8 cellular contexts compared by ENCODE assay signal in genomic region chr7:140342732-140343514, GRCh38. TPM values are rescaled to one million over a fixed set of nuclear protein-coding genes. Genes with fewer than 3 reads are reported as not detected.
DNase-seq lines count a peak whose midpoint lies in the region; ATAC-seq and TF ChIP-seq lines count a peak whose summit lies in the region.

No MANE protein-coding gene starts in this region.

- peak; percentile 81 for DNase-seq in CD14-positive monocyte (ENCODE audit: low spot score)
- peak; percentile 64 for DNase-seq in HEK293T (ENCODE audit: extremely low spot score)
- DNase-seq in SK-N-SH = peak; percentile 58
- peak; percentile 13 for DNase-seq in fibroblast of villous mesenchyme (ENCODE audit: low read depth)
- DNase-seq in putamen (ENCODE audit: low spot score) = peak; percentile 69
- DNase-seq in omental fat pad (ENCODE audit: low spot score) = no peak

- peaks cover 15% of the 10 kb centered on the region for H3F3A ChIP-seq in SK-N-SH (replicated peaks; ENCODE audit: insufficient read depth)

- no peak overlapping the region for H3K4me2 ChIP-seq in SK-N-SH

- H3K27me3 ChIP-seq in SK-N-SH (ENCODE audit: insufficient read depth) = no peaks in the 10 kb centered on the region

- peaks cover 13% of the 10 kb centered on the region for H3K4me1 Mint-ChIP-seq in CD14-positive monocyte

- peak; percentile 88 for TF ChIP-seq CTCF in CD14-positive monocyte (IDR thresholded peaks at IDR 0.05)
- TF ChIP-seq CTCF in SK-N-SH (IDR thresholded peaks at IDR 0.05) = peak; percentile 61
- peak; percentile 27 for TF ChIP-seq CTCF in fibroblast of villous mesenchyme (IDR thresholded peaks at IDR 0.05; ENCODE audit: insufficient read depth, low read depth, low read length)
- no peak for TF ChIP-seq CTCF in omental fat pad (IDR thresholded peaks at IDR 0.05)

- no peak for TF ChIP-seq EP300 in SK-N-SH (IDR thresholded peaks at IDR 0.05; ENCODE audit: borderline replicate concordance in 1 of 2, low read depth in 1 of 2, low read length in 1 of 2)

- H3K9me2 ChIP-seq in SK-N-SH = no peaks in the 10 kb centered on the region

- no peaks in the 10 kb centered on the region for H4K20me1 ChIP-seq in SK-N-SH (ENCODE audit: insufficient read depth)

- intact Hi-C loops in CD14-positive monocyte (cut with micrococcal nuclease) = loop anchor here in 1 of 2 donors (10.0 kb wide), 2 partner anchors 738 to 908 kb away; no protein-coding TSS in a partner anchor

- peaks cover 67 to 92% of the 10 kb centered on the region in 2 donors for H3K36me3 Mint-ChIP-seq in CD14-positive monocyte

- no peaks in the 10 kb centered on the region for H3K79me2 ChIP-seq in SK-N-SH (ENCODE audit: insufficient read depth)

- H3K27ac Mint-ChIP-seq in CD14-positive monocyte = peak overlapping the region; percentile 66 to 92 (median 85)

- no peak overlapping the region for H3K9ac ChIP-seq in SK-N-SH

- H3K4me3 Mint-ChIP-seq in CD14-positive monocyte = peak overlapping the region; percentile 59 to 61

- no peak overlapping the region for H2AFZ ChIP-seq in SK-N-SH (ENCODE audit: low read depth)

- ATAC-seq in GM18498 (IDR thresholded peaks at IDR 0.05; ENCODE audit: unreplicated experiment) (no peak), GM21528 (IDR thresholded peaks at IDR 0.05; ENCODE audit: low FRiP score, unreplicated experiment) (no peak), omental fat pad (ENCODE audit: low FRiP score) (no peak)

- peak; percentile 78 for TF ChIP-seq RAD21 in SK-N-SH (IDR thresholded peaks at IDR 0.05; ENCODE audit: low read length)

- peaks cover 8 to 15% of the 10 kb centered on the region in 2 experiments; a peak in 3 of 4 replicates for H3K4me1 ChIP-seq in SK-N-SH (ENCODE audit: control insufficient read depth in 1 of 2, insufficient read depth in 2 of 2, low read depth in 1 of 2, low read length in 1 of 2)

- peak overlapping the region in 1 of 2 experiments; percentile 16; a peak in 1 of 4 replicates for H3K27ac ChIP-seq in SK-N-SH (ENCODE audit: low read depth in 2 of 2, low read length in 1 of 2)

- H3K9me3 ChIP-seq in SK-N-SH = no peaks in the 10 kb centered on the region

- WGBS in SK-N-SH (ENCODE audit: low lambda C conversion rate) = 87% methylated on average over 13 of the region's 13 CpGs

- H3K4me3 ChIP-seq in SK-N-SH (ENCODE audit: low read depth in 2 of 2, low read length in 1 of 2) (no peak overlapping the region), fibroblast of villous mesenchyme (ENCODE audit: low read depth, low read length) (no peak overlapping the region)

- peaks cover 42 to 44% of the 10 kb centered on the region in 2 experiments for H3K36me3 ChIP-seq in SK-N-SH (replicated peaks in 1 of 2; ENCODE audit: control insufficient read depth in 1 of 2, insufficient read depth in 2 of 2, low read length in 1 of 2)

- H3K9me3 Mint-ChIP-seq in CD14-positive monocyte = peaks cover 0 to 3% (median 0%) of the 10 kb centered on the region in 7 donors

- CTCF ChIA-PET in HEK293T (lab: Yijun Ruan, JAX) (interaction anchor here (0.8 to 1.1 kb wide), 2 partner anchors 101 to 112 kb away, joined by 3 read pairs; no protein-coding TSS in a partner anchor), SK-N-SH (lab: Yijun Ruan, JAX) (interaction anchor here (0.6 to 2.0 kb wide), 19 partner anchors 8 to 683 kb away, joined by 3 to 13 read pairs (median 4); no protein-coding TSS in a partner anchor)

- H3K27me3 Mint-ChIP-seq in CD14-positive monocyte (ENCODE audit: low read depth in 3 of 3) = peaks cover 0 to 2% (median 0%) of the 10 kb centered on the region in 3 donors

- POLR2A ChIA-PET in HEK293T (lab: Yijun Ruan, JAX) = no interaction called here
- POLR2A ChIA-PET in SK-N-SH (lab: Yijun Ruan, JAX) = no interaction called here

TF ChIP-seq in HEK293T, 16 proteins besides CTCF, POLR2A, EP300 and RAD21:
- no peak for TF ChIP-seq HDGF (IDR thresholded peaks at IDR 0.05; ENCODE audit: borderline replicate concordance)
- TF ChIP-seq LEF1 (IDR thresholded peaks at IDR 0.05; ENCODE audit: borderline replicate concordance) = no peak
- TF ChIP-seq FOXM1 (IDR thresholded peaks at IDR 0.05; ENCODE audit: borderline replicate concordance) = no peak
- TF ChIP-seq NFRKB (IDR thresholded peaks at IDR 0.05) = no peak
- TF ChIP-seq CTBP1 (IDR thresholded peaks at IDR 0.05; ENCODE audit: borderline replicate concordance) = no peak
- no peak for TF ChIP-seq BHLHE40 (IDR thresholded peaks at IDR 0.05; ENCODE audit: borderline replicate concordance)
- TF ChIP-seq PKNOX1 (IDR thresholded peaks at IDR 0.05) = no peak
- TF ChIP-seq FOXA1 (IDR thresholded peaks at IDR 0.05) = no peak

TF ChIP-seq in SK-N-SH, 30 proteins besides CTCF, POLR2A, EP300 and RAD21:
- TF ChIP-seq SMC3 (IDR thresholded peaks at IDR 0.05; ENCODE audit: low read depth, low read length) = peak; percentile 50; the same call in 1 of the 2 replicates
- TF ChIP-seq USF1 (IDR thresholded peaks at IDR 0.05; ENCODE audit: borderline replicate concordance, low read depth) = no peak

RNA-seq across cellular contexts. Expression of gene SLC37A3, which starts 55.4 kb away (rescaled TPM):
- polyA plus RNA-seq in CD14-positive monocyte (1 to 10 TPM; 3.1 to 5.2 TPM), SK-N-SH (2012; rRNA removed) (53.3 and 73.2 TPM in 2 replicates)
- 43.8 and 46.5 TPM in 2 replicates for polyA plus RNA-seq in SK-N-SH (2012; cell fraction: cytosol; rRNA removed)
- polyA plus RNA-seq in SK-N-SH (2012; cell fraction: nucleus; rRNA removed) = 102 and 188 TPM in 2 replicates
- total RNA-seq in fibroblast of villous mesenchyme (62.2 and 79.0 TPM in 2 replicates), omental fat pad (100 to 1,000 TPM in 1 of 4 donors, 10 to 100 TPM in 3; 64.6 to 109 (median 72.7) TPM)

Comparison
In these comparisons a context has a peak if more than half of its experiments do, and no peak if none do; other contexts are left out.
1. CTCF ChIP-seq: peak in CD14-positive monocyte (single experiment), SK-N-SH (single experiment) and fibroblast of villous mesenchyme (single experiment); none in omental fat pad (0 of 3).